19 cellular contexts compared by ENCODE assay signal in the genomic region with DNA sequence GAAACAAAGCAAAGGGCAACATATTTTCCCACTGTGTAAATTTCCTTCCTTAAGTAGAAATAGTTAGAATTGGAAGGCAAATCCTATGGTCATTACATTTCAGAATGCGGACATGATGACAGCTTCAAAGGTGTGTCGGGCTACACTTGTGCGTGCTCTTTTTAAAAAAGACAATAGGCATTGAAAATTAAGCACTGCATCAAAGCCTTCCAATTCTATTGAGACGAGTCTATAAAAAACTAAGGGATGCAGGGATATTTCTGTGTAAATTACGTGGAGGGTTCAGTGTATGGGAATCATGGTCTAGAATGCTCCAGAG.
DNase-seq lines count a peak whose midpoint lies in the region; TF ChIP-seq lines count a peak whose summit lies in the region.
"Had no signal": no experiment of that assay in that cellular context is flagged by ENCODE, and none has a peak within 500 bp of the region (broad histone marks: within the 10 kb centered on the region; RNA-seq: fewer than 3 reads in every experiment).

No MANE protein-coding gene starts in this region.

- POLR2A ChIA-PET in MCF 10A (lab: Yijun Ruan, JAX) = interaction anchor here (0.6 to 1.2 kb wide), 2 partner anchors 13 to 758 kb away, joined by 3 read pairs; no protein-coding TSS in a partner anchor

- 56% methylated on average over 5 of the region's 5 CpGs for WGBS in suprapubic skin

- H3K4me1 Mint-ChIP-seq in MCF 10A (ENCODE audit: insufficient read depth, unreplicated experiment) (no peaks in the 10 kb centered on the region), nephron (peaks cover 14% of the 10 kb centered on the region)

- no peaks in the 10 kb centered on the region for H3K36me3 ChIP-seq in breast epithelium
- H3K36me3 ChIP-seq in DOHH2 (ENCODE audit: control insufficient read depth, low read length) = no peaks in the 10 kb centered on the region
- H3K36me3 ChIP-seq in suprapubic skin = no peaks in the 10 kb centered on the region

- TF ChIP-seq POLR2A in breast epithelium (IDR thresholded peaks at IDR 0.05) = no peak
- TF ChIP-seq POLR2A in suprapubic skin (IDR thresholded peaks at IDR 0.05) = no peak

- H3K4me3 Mint-ChIP-seq in MCF 10A (ENCODE audit: unreplicated experiment) = no peak overlapping the region
- no peak overlapping the region for H3K4me3 Mint-ChIP-seq in nephron
- H3K4me3 Mint-ChIP-seq: CD4-positive, alpha-beta T cell; GM23338 had no signal

- DNase-seq in breast epithelium (ENCODE audit: low spot score in 2 of 2) (no peak), MCF 10A (ENCODE audit: unreplicated experiment) (no peak), suprapubic skin (ENCODE audit: low spot score in 2 of 2) (no peak), kidney glomerular epithelial cell (lab: John Stamatoyannopoulos, UW) (no peak), NCI-H82 treated with DMSO at 0.1 percent for 48 hours (lab: John Stamatoyannopoulos, UW; ENCODE audit: unreplicated experiment) (no peak)
- DNase-seq in activated T-cell treated with anti-CD3 and anti-CD28 coated beads, Interleukin-2, amount 50 U/mL, for 1 hour = no peak
- DNase-seq: AML-193; C1 segment of cervical spinal cord; Calu3; CD4-positive, alpha-beta T cell; DMS 273 treated with DMSO at 0.1 percent for 48 hours; DMS79; EL; H7 had no signal

- no peaks in the 10 kb centered on the region for H3F3A ChIP-seq in DOHH2 (ENCODE audit: control insufficient read depth, insufficient read depth)

- no peaks in the 10 kb centered on the region for H3K4me1 ChIP-seq in breast epithelium
- H3K4me1 ChIP-seq in DOHH2 (ENCODE audit: control insufficient read depth, low read length) = peaks cover 13% of the 10 kb centered on the region
- H3K4me1 ChIP-seq in suprapubic skin = peaks cover 6% of the 10 kb centered on the region

- intact Hi-C loops in breast epithelium (cut with DNase I; ENCODE audit: low total_unique reads) = no loop called here
- intact Hi-C loops in MCF 10A (cut with micrococcal nuclease) = no loop called here

- TF ChIP-seq CTCF in breast epithelium (IDR thresholded peaks at IDR 0.05) = no peak
- TF ChIP-seq CTCF in MCF 10A (IDR thresholded peaks at IDR 0.05; ENCODE audit: unreplicated experiment) = no peak
- TF ChIP-seq CTCF in DOHH2 (IDR thresholded peaks at IDR 0.05; ENCODE audit: low read depth, low read length, poor library complexity, severe bottlenecking) = no peak
- TF ChIP-seq CTCF in nephron (IDR thresholded peaks at IDR 0.05; ENCODE audit: unreplicated experiment in 3 of 3) = no peak
- no peak for TF ChIP-seq CTCF in suprapubic skin (IDR thresholded peaks at IDR 0.05)

- peak overlapping the region; percentile 25 for H3K4me2 ChIP-seq in DOHH2 (ENCODE audit: low read length)
- H3K4me2 ChIP-seq: GM23338 had no signal

- no peaks in the 10 kb centered on the region for H4K20me1 ChIP-seq in DOHH2 (ENCODE audit: control insufficient read depth, insufficient read depth, low read depth, low read length)

- H3K9me2 ChIP-seq in DOHH2 (replicated peaks; ENCODE audit: control insufficient read depth, low read length) = no peaks in the 10 kb centered on the region

- H3K36me3 Mint-ChIP-seq in MCF 10A (ENCODE audit: insufficient read depth, unreplicated experiment) (no peaks in the 10 kb centered on the region), nephron (ENCODE audit: low read depth) (no peaks in the 10 kb centered on the region)

- CTCF ChIA-PET in MCF 10A (lab: Yijun Ruan, JAX) = interaction anchor here (0.6 to 1.4 kb wide), 3 partner anchors 15 to 337 kb away, joined by 3 to 6 read pairs (median 3); no protein-coding TSS in a partner anchor

- H3K4me3 ChIP-seq in breast epithelium (no peak overlapping the region), DOHH2 (ENCODE audit: low read length) (no peak overlapping the region), suprapubic skin (no peak overlapping the region)
- H3K4me3 ChIP-seq: GM23338 had no signal

- H3K27me3 Mint-ChIP-seq in MCF 10A (ENCODE audit: insufficient read depth, unreplicated experiment) (no peaks in the 10 kb centered on the region), nephron (ENCODE audit: low read depth) (no peaks in the 10 kb centered on the region)
- H3K27me3 Mint-ChIP-seq: CD4-positive, alpha-beta T cell had no signal

- H3K27me3 ChIP-seq in breast epithelium (no peaks in the 10 kb centered on the region), DOHH2 (ENCODE audit: control insufficient read depth, low read length) (no peaks in the 10 kb centered on the region), suprapubic skin (no peaks in the 10 kb centered on the region)

- TF ChIP-seq EP300 in suprapubic skin (IDR thresholded peaks at IDR 0.05) = no peak

- H3K9me3 Mint-ChIP-seq in MCF 10A (ENCODE audit: unreplicated experiment) = no peaks in the 10 kb centered on the region
- peaks cover 2% of the 10 kb centered on the region for H3K9me3 Mint-ChIP-seq in nephron
- H3K9me3 Mint-ChIP-seq: CD4-positive, alpha-beta T cell; GM23338 had no signal

- H3K27ac ChIP-seq in breast epithelium (peak overlapping the region; percentile 20 to 52), DOHH2 (ENCODE audit: low read depth, low read length) (no peak overlapping the region), suprapubic skin (peak overlapping the region; percentile 36)
- H3K27ac ChIP-seq: 22Rv1, HL-60 had no signal

- H3K79me2 ChIP-seq in DOHH2 (ENCODE audit: control insufficient read depth, low read length) = no peaks in the 10 kb centered on the region

- no TSS peak for BruUV-seq in MCF 10A (replicated peaks; lab: Mats Ljungman, UMichigan)

- H3K27ac Mint-ChIP-seq in MCF 10A (ENCODE audit: low read depth, unreplicated experiment) (no peak overlapping the region), nephron (peak overlapping the region; percentile 21 to 41 (median 41))
- H3K27ac Mint-ChIP-seq: CD4-positive, alpha-beta T cell; GM23338 had no signal

- H3K9me3 ChIP-seq in breast epithelium = no peaks in the 10 kb centered on the region
- no peaks in the 10 kb centered on the region for H3K9me3 ChIP-seq in DOHH2 (ENCODE audit: control insufficient read depth, insufficient read depth, low read length)
- H3K9me3 ChIP-seq in suprapubic skin = no peaks in the 10 kb centered on the region
